ENCODE assay signal across 8 cellular contexts in genomic region chr17:28384281-28385036, GRCh38. TPM values are rescaled to one million over a fixed set of nuclear protein-coding genes. Genes with fewer than 3 reads are reported as not detected.
A peak's percentile ranks its signal among the peaks of the same experiment; 100 is the strongest.
DNase-seq lines count a peak whose midpoint lies in the region; ATAC-seq and TF ChIP-seq lines count a peak whose summit lies in the region.

No MANE protein-coding gene starts in this region.

- H3K4me3 ChIP-seq in SU-DHL-6 (ENCODE audit: insufficient read depth, low read length, poor library complexity, severe bottlenecking): no peak overlapping the region
- H3K4me3 ChIP-seq in right lobe of liver: peak overlapping the region; percentile 48 to 61 (median 57)

- no peaks in the 10 kb centered on the region for H3F3A ChIP-seq in SU-DHL-6 (ENCODE audit: insufficient read depth)

- WGBS in right lobe of liver (ENCODE audit: insufficient coverage, low coverage, low lambda C conversion rate, missing lambda C conversion rate): 5% methylated on average over 11 of the region's 56 CpGs

- no peaks in the 10 kb centered on the region; the same call in 1 of the 2 replicates for H3K4me1 ChIP-seq in ES-I3 (ENCODE audit: insufficient read depth, low read length)
- H3K4me1 ChIP-seq in right lobe of liver: peaks cover 0 to 25% (median 0%) of the 10 kb centered on the region in 4 donors

- H3K4me2 ChIP-seq in SU-DHL-6 (ENCODE audit: low read depth, low read length, poor library complexity, severe bottlenecking): peak overlapping the region; percentile 29

- peak overlapping the region; percentile 48 for H3K9ac ChIP-seq in ES-I3 (ENCODE audit: low read depth, low read length)
- H3K9ac ChIP-seq in SU-DHL-6 (ENCODE audit: low read length): 0 out of 2 replicates have a peak overlapping the region, but pooled peaks have one; percentile 21

- TF ChIP-seq POLR2A in right lobe of liver (IDR thresholded peaks at IDR 0.05): peak; percentile 42

- intact Hi-C loops in right lobe of liver (cut with DNase I): no loop called here

- H3K9me2 ChIP-seq in SU-DHL-6 (replicated peaks; ENCODE audit: insufficient read depth, low read length): no peaks in the 10 kb centered on the region

- H3K27ac ChIP-seq in SU-DHL-6 (ENCODE audit: low read depth, low read length): no peak overlapping the region
- peak overlapping the region in 1 of 3 donors; percentile 21 for H3K27ac ChIP-seq in right lobe of liver

- TF ChIP-seq CTCF in SU-DHL-6 (IDR thresholded peaks at IDR 0.05; ENCODE audit: insufficient read depth, low read length, poor library complexity, severe bottlenecking) (no peak), right lobe of liver (IDR thresholded peaks at IDR 0.05) (no peak)

- H3K27me3 ChIP-seq in SU-DHL-6 (ENCODE audit: low read length) (no peaks in the 10 kb centered on the region), right lobe of liver (no peaks in the 10 kb centered on the region)

- ATAC-seq in HG02973 (IDR thresholded peaks at IDR 0.05; ENCODE audit: unreplicated experiment) (peak; percentile 72), right lobe of liver (peak; percentile 79 to 88 (median 82)), HG02884 (IDR thresholded peaks at IDR 0.05; ENCODE audit: unreplicated experiment) (no peak)

- H3K79me2 ChIP-seq in SU-DHL-6 (ENCODE audit: insufficient read depth, low read length): no peaks in the 10 kb centered on the region

- no peaks in the 10 kb centered on the region for H4K20me1 ChIP-seq in SU-DHL-6 (ENCODE audit: low read depth, low read length)

- peak; percentile 52 for DNase-seq in amniotic epithelial cell (ENCODE audit: low read depth)
- peak; percentile 82 to 87 (median 83) for DNase-seq in right lobe of liver
- peak; percentile 42 for DNase-seq in stimulated activated CD8-positive, alpha-beta memory T cell treated with anti-CD3 and anti-CD28 coated beads, Interleukin-12 subunit alpha, Interleukin-12 subunit beta, amount 100 ng/mL, for 4 hours (ENCODE audit: low read depth)
- DNase-seq in NCI-H2227 treated with DMSO at 0.1 percent for 48 hours (lab: John Stamatoyannopoulos, UW): no peak

- H2AFZ ChIP-seq in SU-DHL-6 (ENCODE audit: low read depth, low read length, severe bottlenecking): peak overlapping the region; percentile 54

- H3K36me3 ChIP-seq in ES-I3 (ENCODE audit: insufficient read depth, low read length) (no peaks in the 10 kb centered on the region), SU-DHL-6 (ENCODE audit: low read length) (no peaks in the 10 kb centered on the region), right lobe of liver (peaks cover 0 to 3% (median 0%) of the 10 kb centered on the region in 4 donors)

- H3K9me3 ChIP-seq in ES-I3 (ENCODE audit: control insufficient read depth, insufficient read depth, low read length): no peaks in the 10 kb centered on the region
- no peaks in the 10 kb centered on the region for H3K9me3 ChIP-seq in SU-DHL-6 (ENCODE audit: insufficient read depth, low read length)
- no peaks in the 10 kb centered on the region for H3K9me3 ChIP-seq in right lobe of liver

RNA-seq across cellular contexts. Expression of gene SARM1, which starts 13.0 kb away (rescaled TPM):
- total RNA-seq in right lobe of liver: 1 to 10 TPM; 2.8 to 5.1 (median 3.9) TPM

RNA-seq across cellular contexts. Expression of gene VTN, which starts 14.4 kb away (rescaled TPM):
- 1,000 to 10,000 TPM; 2,747 to 3,771 (median 3,031) TPM for total RNA-seq in right lobe of liver

RNA-seq across cellular contexts. Expression of gene SEBOX, which starts 19.5 kb away (rescaled TPM):
- total RNA-seq in right lobe of liver: not detected

RNA-seq across cellular contexts. Expression of gene SLC46A1, which starts 21.6 kb away (rescaled TPM):
- total RNA-seq in right lobe of liver: 10 to 100 TPM; 22.1 to 44.6 (median 32.1) TPM

RNA-seq across cellular contexts. Expression of gene POLDIP2, which starts 27.1 kb away (rescaled TPM):
- 100 to 1,000 TPM in 5 of 6 experiments, 10 to 100 TPM in 1; 92.5 to 156 (median 130) TPM for total RNA-seq in right lobe of liver
